In genomic region chr12:89073659-89074058, GRCh38 we compare ENCODE assay signal across 22 cellular contexts.
"Had no signal": no experiment of that assay in that cellular context is flagged by ENCODE, and none has a peak within 500 bp of the region (broad histone marks: within the 10 kb centered on the region; RNA-seq: fewer than 3 reads in every experiment).

No MANE protein-coding gene starts in this region.

- H3K4me1 Mint-ChIP-seq: neural progenitor cell, T-helper 17 cell had no signal

- H3K4me1 ChIP-seq: foreskin keratinocyte, left lung, prostate gland, upper lobe of left lung had no signal

- H3K36me3 Mint-ChIP-seq: neural progenitor cell had no signal

- H3K27me3 ChIP-seq: foreskin keratinocyte, hepatocyte, left lung, neural progenitor cell, spleen, upper lobe of left lung had no signal

- H3K27ac ChIP-seq: foreskin keratinocyte, hepatocyte, left lung, neural progenitor cell, prostate gland, spleen, upper lobe of left lung had no signal

- ATAC-seq: left lung; naive thymus-derived CD4-positive, alpha-beta T cell; T-helper 17 cell had no signal

- H3K9me3 ChIP-seq: left lung, prostate gland, spleen, upper lobe of left lung had no signal

- H3K27me3 Mint-ChIP-seq: naive thymus-derived CD4-positive, alpha-beta T cell; T-helper 17 cell had no signal

- H3K4me3 Mint-ChIP-seq: naive thymus-derived CD4-positive, alpha-beta T cell; neural progenitor cell; T-helper 17 cell had no signal

- H3K36me3 ChIP-seq: left lung, neural progenitor cell, prostate gland, spleen, upper lobe of left lung had no signal

- H3K9ac ChIP-seq: neural progenitor cell had no signal

- H2AFZ ChIP-seq: hepatocyte, neural progenitor cell had no signal

- H3K9me3 Mint-ChIP-seq: neural progenitor cell had no signal

- DNase-seq: activated CD4-positive, alpha-beta T cell treated with anti-CD3 and anti-CD28 coated beads for 1 hour; activated CD4-positive, alpha-beta T cell treated with anti-CD3 and anti-CD28 coated beads, Interleukin-2, amount 50 U/mL, for 4 hours; activated CD8-positive, alpha-beta memory T cell treated with anti-CD3 and anti-CD28 coated beads for 24 hours; activated CD8-positive, alpha-beta memory T cell treated with anti-CD3 and anti-CD28 coated beads, Interleukin-2, amount 50 U/mL, for 4 hours; activated gamma-delta T cell; activated naive CD4-positive, alpha-beta T cell treated with anti-CD3 and anti-CD28 coated beads, Interleukin-2, amount 50 U/mL, for 16 hours; aorta; central memory CD4-positive, alpha-beta T cell; effector CD8-positive, alpha-beta T cell; left lung; naive thymus-derived CD4-positive, alpha-beta T cell; spleen; stimulated activated CD4-positive, alpha-beta T cell treated with anti-CD3 and anti-CD28 coated beads, Interleukin-4, amount 100 ng/mL, for 24 hours; stimulated activated naive CD4-positive, alpha-beta T cell treated with Interleukin-2 at 50 U/mL for 16 hours; SW 1271; T-helper 17 cell; upper lobe of left lung had no signal

- H3K27ac Mint-ChIP-seq: naive thymus-derived CD4-positive, alpha-beta T cell; neural progenitor cell; T-helper 17 cell had no signal

- H3K79me2 ChIP-seq: hepatocyte had no signal

- H3K4me3 ChIP-seq: hepatocyte, left lung, lung, neural progenitor cell, prostate gland, spleen, upper lobe of left lung had no signal

- H3K4me2 ChIP-seq: hepatocyte, neural progenitor cell had no signal
